In genomic region chr11:92643827-92644226, GRCh38 we compare ENCODE assay signal across 8 cellular contexts.
"Had no signal": no experiment of that assay in that cellular context is flagged by ENCODE, and none has a peak within 500 bp of the region (broad histone marks: within the 10 kb centered on the region; RNA-seq: fewer than 3 reads in every experiment).

No MANE protein-coding gene starts in this region.

- DNase-seq: GM23248, GOT3, H7, HFFc6, KBM-7 had no signal

- H2AFZ ChIP-seq: GM23248 had no signal

- H3K4me1 ChIP-seq: HAP-1 had no signal

- H3K27ac ChIP-seq: GM23248, HL-60 had no signal

- H3K9me3 ChIP-seq: HAP-1 had no signal

- H3K36me3 ChIP-seq: HAP-1 had no signal

- H3K9ac ChIP-seq: GM23248 had no signal

- ATAC-seq: HCT116 had no signal

- H3K4me3 ChIP-seq: GM23248, HAP-1 had no signal
